Comparison of ENCODE assay signal across 8 cellular contexts in the genomic region with DNA sequence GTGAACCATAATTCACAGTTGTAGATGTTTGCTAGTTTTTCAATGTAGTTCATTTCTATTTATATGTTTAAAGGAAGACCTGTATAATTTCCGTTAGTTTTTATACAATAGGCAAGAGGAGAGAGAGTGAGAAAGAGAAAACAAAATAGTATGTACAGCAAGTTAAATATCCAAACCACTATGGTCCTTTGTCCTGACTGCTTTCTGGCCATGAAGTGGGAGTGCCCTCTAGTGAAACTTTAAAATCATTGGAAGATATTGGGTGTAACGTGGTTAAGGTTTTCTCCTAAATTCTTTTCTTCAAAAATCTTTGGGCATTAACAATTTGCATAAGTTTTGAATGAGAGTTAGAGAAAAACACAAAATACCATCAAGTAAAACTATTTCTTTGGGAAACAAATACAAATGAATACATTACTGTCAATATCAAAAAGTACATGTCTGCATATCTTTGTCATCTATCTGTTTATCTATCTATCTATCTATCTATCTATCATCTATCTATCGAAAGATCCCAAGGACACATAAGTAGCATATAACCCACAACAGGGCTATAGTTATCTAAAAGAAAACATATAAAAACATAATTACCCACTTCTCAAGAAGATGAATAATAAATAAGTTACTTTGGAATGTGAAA.
DNase-seq lines count a peak whose midpoint lies in the region; ATAC-seq and TF ChIP-seq lines count a peak whose summit lies in the region.

No MANE protein-coding gene starts in this region.

- no peak overlapping the region for H3K27ac ChIP-seq in VCaP

- H3K4me3 ChIP-seq in kidney epithelial cell (ENCODE audit: low read depth, low read length): no peak overlapping the region

- CTCF ChIA-PET in GM10248 (lab: Yijun Ruan, JAX): interaction anchor here (0.8 to 0.9 kb wide), 2 partner anchors 554 to 556 kb away, joined by 3 read pairs; no protein-coding TSS in a partner anchor

- no peak for ATAC-seq in activated CD4-positive, CD25-positive, alpha-beta regulatory T cell treated with anti-CD3 and anti-CD28 coated beads, Interleukin-2, amount 50 U/mL, for 24 hours

- POLR2A ChIA-PET in GM10248 (lab: Yijun Ruan, JAX): no interaction called here

- DNase-seq in GM10248 (ENCODE audit: extremely low spot score): peak; percentile 27
- DNase-seq in NCI-H1105 treated with DMSO at 0.1 percent for 48 hours (lab: John Stamatoyannopoulos, UW): peak; percentile 88
- peak; percentile 28 for DNase-seq in kidney epithelial cell (ENCODE audit: low read depth)
- DNase-seq in epidermal melanocyte (ENCODE audit: insufficient read length, low spot score): no peak
- no peak for DNase-seq in activated naive CD4-positive, alpha-beta T cell (lab: John Stamatoyannopoulos, UW)
- no peak for DNase-seq in stimulated activated CD4-positive, alpha-beta T cell treated with anti-CD3 and anti-CD28 coated beads, Interleukin-12 subunit alpha, Interleukin-12 subunit beta, amount 100 ng/mL, for 4 hours

- TF ChIP-seq CTCF in GM10248 (IDR thresholded peaks at IDR 0.05; ENCODE audit: control extremely low read depth, extremely low read depth, low read depth, missing control alignments) (peak; percentile 38), VCaP (conservative IDR thresholded peaks at IDR 0.05) (peak; percentile 91), kidney epithelial cell (IDR thresholded peaks at IDR 0.05; ENCODE audit: insufficient read depth, low read length, poor library complexity, severe bottlenecking) (peak; percentile 72)

- H3K27me3 ChIP-seq in kidney epithelial cell (ENCODE audit: control insufficient read depth, insufficient read depth, low read length): no peaks in the 10 kb centered on the region

- H3K36me3 ChIP-seq in kidney epithelial cell (ENCODE audit: control insufficient read depth, insufficient read depth, low read length): no peaks in the 10 kb centered on the region

Comparison
In these comparisons a context has a peak if more than half of its experiments do, and no peak if none do; other contexts are left out.
1. DNase-seq: peak in GM10248 (single experiment), NCI-H1105 treated with DMSO at 0.1 percent for 48 hours (single experiment) and kidney epithelial cell (single experiment); none in epidermal melanocyte (single experiment), activated naive CD4-positive, alpha-beta T cell (0 of 4) and stimulated activated CD4-positive, alpha-beta T cell treated with anti-CD3 and anti-CD28 coated beads, Interleukin-12 subunit alpha, Interleukin-12 subunit beta, amount 100 ng/mL, for 4 hours (single experiment).
2. CTCF ChIP-seq: peak in every context shown above with its lines; median percentile 91 in VCaP; 72 in kidney epithelial cell; 38 in GM10248.